11 cellular contexts compared by ENCODE assay signal in the genomic region with DNA sequence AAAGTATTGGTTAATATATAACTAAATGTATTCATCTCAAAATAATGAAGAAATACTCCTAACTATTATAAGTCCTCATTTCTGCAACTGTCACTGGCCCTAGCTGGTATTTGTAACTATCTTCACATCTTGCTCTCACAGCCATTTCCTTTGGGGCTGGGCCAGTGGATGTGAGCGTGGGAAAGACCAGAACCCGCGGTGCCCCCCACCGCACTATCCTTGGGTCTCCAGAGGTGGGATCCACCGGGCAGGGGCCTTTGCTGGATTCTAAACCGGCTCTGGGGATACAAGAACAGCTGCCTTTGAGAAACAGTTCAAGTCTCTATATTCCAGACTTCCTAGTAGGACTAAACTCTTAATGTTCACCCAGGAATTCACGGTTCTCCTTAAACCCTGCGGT. TPM values are rescaled to one million over a fixed set of nuclear protein-coding genes. Genes with fewer than 3 reads are reported as not detected.
DNase-seq lines count a peak whose midpoint lies in the region; ATAC-seq and TF ChIP-seq lines count a peak whose summit lies in the region.
"Not testable (repeated sequence)": the region's sequence is repeated elsewhere in the genome, so short reads cannot be mapped to it uniquely, and the experiment has no call there.
"Had no signal": no experiment of that assay in that cellular context is flagged by ENCODE, and none has a peak within 500 bp of the region (broad histone marks: within the 10 kb centered on the region; RNA-seq: fewer than 3 reads in every experiment).

No MANE protein-coding gene starts in this region.

- not testable (repeated sequence) for TF ChIP-seq CTCF in Calu3 (IDR thresholded peaks at IDR 0.05; ENCODE audit: unreplicated experiment); chondrocyte (IDR thresholded peaks at IDR 0.05); nephron (IDR thresholded peaks at IDR 0.05; ENCODE audit: unreplicated experiment in 3 of 3)

- CTCF ChIA-PET in Calu3 (lab: Charles Lee); T-cell (lab: Charles Lee): not testable (repeated sequence)

- intact Hi-C loops in Calu3 (cut with micrococcal nuclease; ENCODE audit: unreplicated experiment), result not testable (repeated sequence)

- not testable (repeated sequence) for H3K27me3 Mint-ChIP-seq in Calu3 (ENCODE audit: unreplicated experiment); T-cell; activated T-cell treated with anti-CD3 and anti-CD28 coated beads, Interleukin-2, amount 50 U/mL, for 72 hours (ENCODE audit: low read depth); chondrocyte (ENCODE audit: low read depth); nephron (ENCODE audit: low read depth)

- DNase-seq in AG08396 (ENCODE audit: low spot score), result peak; percentile 0
- DNase-seq in Calu3; T-cell; activated T-cell treated with anti-CD3 and anti-CD28 coated beads, Interleukin-2, amount 50 U/mL, for 72 hours; chondrocyte (ENCODE audit: low spot score): not testable (repeated sequence)
- DNase-seq in medulla oblongata (ENCODE audit: extremely low spot score), result peak; percentile 1

- H3K4me1 Mint-ChIP-seq in Calu3 (ENCODE audit: low read depth, unreplicated experiment) (peaks cover 37% of the 10 kb centered on the region), T-cell (peaks cover 33 to 46% (median 39%) of the 10 kb centered on the region in 3 donors), chondrocyte (ENCODE audit: low read depth) (peaks cover 15% of the 10 kb centered on the region), nephron (peaks cover 13% of the 10 kb centered on the region)
- peaks cover 24% of the 10 kb centered on the region for H3K4me1 Mint-ChIP-seq in activated T-cell treated with anti-CD3 and anti-CD28 coated beads, Interleukin-2, amount 50 U/mL, for 72 hours (ENCODE audit: low read depth)

- not testable (repeated sequence) for ATAC-seq in T-cell (replicated peaks in 1 of 4); activated T-cell treated with anti-CD3 and anti-CD28 coated beads, Interleukin-2, amount 50 U/mL, for 72 hours (replicated peaks in 1 of 2)

- H3K27ac Mint-ChIP-seq in Calu3 (ENCODE audit: unreplicated experiment); activated T-cell treated with anti-CD3 and anti-CD28 coated beads, Interleukin-2, amount 50 U/mL, for 72 hours: not testable (repeated sequence)
- peak overlapping the region in 1 of 2 donors; percentile 73 for H3K27ac Mint-ChIP-seq in T-cell
- H3K27ac Mint-ChIP-seq in chondrocyte (ENCODE audit: unreplicated experiment), result peak overlapping the region; percentile 36
- H3K27ac Mint-ChIP-seq in nephron, result peak overlapping the region in 1 of 3 experiments; percentile 80

- not testable (repeated sequence) for BruUV-seq in Calu3 (replicated peaks; lab: Mats Ljungman, UMichigan)

- H3K9me3 Mint-ChIP-seq in Calu3 (ENCODE audit: low read depth, unreplicated experiment); T-cell; activated T-cell treated with anti-CD3 and anti-CD28 coated beads, Interleukin-2, amount 50 U/mL, for 72 hours; chondrocyte (ENCODE audit: low read depth); nephron: not testable (repeated sequence)

- H3K36me3 Mint-ChIP-seq in Calu3 (ENCODE audit: insufficient read depth, unreplicated experiment), result peaks cover 11% of the 10 kb centered on the region
- not testable (repeated sequence) for H3K36me3 Mint-ChIP-seq in T-cell; activated T-cell treated with anti-CD3 and anti-CD28 coated beads, Interleukin-2, amount 50 U/mL, for 72 hours (ENCODE audit: insufficient read depth in 2 of 2); chondrocyte (ENCODE audit: low read depth); nephron (ENCODE audit: low read depth)

- H3K4me3 Mint-ChIP-seq in Calu3 (ENCODE audit: low read depth, unreplicated experiment) (peak overlapping the region; percentile 10), T-cell (peak overlapping the region; percentile 31 to 76 (median 43)), nephron (peak overlapping the region; percentile 30 to 65 (median 46))
- H3K4me3 Mint-ChIP-seq in activated T-cell treated with anti-CD3 and anti-CD28 coated beads, Interleukin-2, amount 50 U/mL, for 72 hours, result peak overlapping the region; percentile 34 to 37
- not testable (repeated sequence) for H3K4me3 Mint-ChIP-seq in chondrocyte (ENCODE audit: unreplicated experiment)

- POLR2A ChIA-PET in T-cell (lab: Charles Lee), result not testable (repeated sequence)

RNA-seq across cellular contexts. Expression of a gene that starts 54.8 kb away (rescaled TPM):
- total RNA-seq in Calu3 (2022) (not detected in 2 replicates), T-cell (1 to 10 TPM in 3 of 5 donors, not detected in 2; 1.0 to 4.0 (median 1.4) TPM), chondrocyte (not detected in 3 replicates)
- not detected for total RNA-seq in activated T-cell treated with anti-CD3 and anti-CD28 coated beads, Interleukin-2, amount 50 U/mL, for 72 hours
- total RNA-seq: H4, NCI-H460, Right ventricle myocardium inferior, SJSA1 had no signal
